ENCODE assay signal across 25 cellular contexts in the genomic region with DNA sequence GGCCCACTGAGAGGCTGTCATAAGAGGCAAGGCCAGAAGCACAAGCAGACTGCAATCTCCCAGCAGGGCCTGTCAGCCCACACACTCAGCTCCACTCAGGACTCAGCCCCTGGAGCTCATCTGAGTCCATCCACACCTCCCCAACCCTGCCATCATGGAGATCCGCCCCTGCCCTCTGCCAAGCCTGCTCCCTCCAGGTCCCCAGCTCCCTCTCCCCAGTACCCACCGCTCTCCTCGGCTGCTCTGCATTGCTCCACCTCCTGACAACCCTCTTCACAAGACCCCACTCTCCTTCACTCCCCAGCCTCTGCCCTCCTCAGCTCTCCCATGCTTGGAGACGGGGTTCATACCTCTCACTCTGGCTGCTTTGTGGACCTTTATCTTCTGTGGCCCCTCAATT. TPM values are rescaled to one million over a fixed set of nuclear protein-coding genes. Genes with fewer than 3 reads are reported as not detected.
DNase-seq lines count a peak whose midpoint lies in the region; ATAC-seq and TF ChIP-seq lines count a peak whose summit lies in the region.
"Had no signal": no experiment of that assay in that cellular context is flagged by ENCODE, and none has a peak within 500 bp of the region (broad histone marks: within the 10 kb centered on the region; RNA-seq: fewer than 3 reads in every experiment).

No MANE protein-coding gene starts in this region.

- no peak for ATAC-seq in natural killer cell treated with Interleukin-12 subunit alpha and Interleukin-12 subunit beta and Interleukin-15 and Interleukin-18, amount 100 ng/mL, for 72 hours
- no peak for ATAC-seq in natural killer cell

- H3K27ac Mint-ChIP-seq in natural killer cell treated with Interleukin-12 subunit alpha and Interleukin-12 subunit beta and Interleukin-15 and Interleukin-18, amount 100 ng/mL, for 72 hours: no peak overlapping the region
- no peak overlapping the region for H3K27ac Mint-ChIP-seq in natural killer cell
- H3K27ac Mint-ChIP-seq in activated T-helper 1 cell treated with anti-CD3 and anti-CD28 coated beads, Interleukin-12 subunit alpha, Interleukin-12 subunit beta, Interleukin-2, Interleukin-4 antibody, amounts not matched to agents 30 ng/mL and 10 ng/mL and 1 ng/mL, durations not matched to agents 14 hours and 24 hours and 36 hours: peak overlapping the region; percentile 42
- peak overlapping the region; percentile 13 for H3K27ac Mint-ChIP-seq in endothelial cell (ENCODE audit: unreplicated experiment)

- H3K36me3 Mint-ChIP-seq in natural killer cell treated with Interleukin-12 subunit alpha and Interleukin-12 subunit beta and Interleukin-15 and Interleukin-18, amount 100 ng/mL, for 72 hours: no peaks in the 10 kb centered on the region
- H3K36me3 Mint-ChIP-seq in natural killer cell (no peaks in the 10 kb centered on the region), endothelial cell (ENCODE audit: low read depth, unreplicated experiment) (peaks cover 4% of the 10 kb centered on the region)
- H3K36me3 Mint-ChIP-seq in activated T-helper 1 cell treated with anti-CD3 and anti-CD28 coated beads, Interleukin-12 subunit alpha, Interleukin-12 subunit beta, Interleukin-2, Interleukin-4 antibody, amounts not matched to agents 30 ng/mL and 10 ng/mL and 1 ng/mL, durations not matched to agents 14 hours and 24 hours and 36 hours (ENCODE audit: low read depth): peaks cover 10% of the 10 kb centered on the region
- H3K36me3 Mint-ChIP-seq: CD8-positive, alpha-beta memory T cell had no signal

- intact Hi-C loops in natural killer cell (cut with micrococcal nuclease): no loop called here
- intact Hi-C loops in activated T-helper 1 cell treated with anti-CD3 and anti-CD28 coated beads, Interleukin-12 subunit alpha, Interleukin-12 subunit beta, Interleukin-2, Interleukin-4 antibody, amounts not matched to agents 30 ng/mL and 10 ng/mL and 1 ng/mL, durations not matched to agents 14 hours and 24 hours and 36 hours (cut with micrococcal nuclease): no loop called here

- DNase-seq in natural killer cell treated with Interleukin-12 subunit alpha and Interleukin-12 subunit beta and Interleukin-15 and Interleukin-18, amount 100 ng/mL, for 72 hours (ENCODE audit: low spot score): peak; percentile 39
- DNase-seq in natural killer cell: no peak
- no peak for DNase-seq in activated T-helper 1 cell treated with anti-CD3 and anti-CD28 coated beads, Interleukin-12 subunit alpha, Interleukin-12 subunit beta, Interleukin-2, Interleukin-4 antibody, amounts not matched to agents 30 ng/mL and 10 ng/mL and 1 ng/mL, durations not matched to agents 14 hours and 24 hours and 36 hours (ENCODE audit: low spot score)
- no peak for DNase-seq in endothelial cell (ENCODE audit: low spot score)
- DNase-seq in NCI-H2227 treated with DMSO at 0.1 percent for 48 hours (lab: John Stamatoyannopoulos, UW): no peak
- no peak for DNase-seq in H4 (ENCODE audit: low spot score)
- no peak for DNase-seq in NCI-H2171 (lab: John Stamatoyannopoulos, UW)
- DNase-seq: CD8-positive, alpha-beta memory T cell; DMS 273 treated with DMSO at 0.1 percent for 48 hours; DMS79; EL; GDM1; GOT3; HCEC 1CT; Kasumi-1; NCI-H1105; NCI-H146; NCI-H1930; NCI-H2107; NCI-H446 treated with DMSO at 0.1 percent for 48 hours; NCI-H526; NCI-H82; NK-92 treated with Interleukin-12 subunit alpha and Interleukin-12 subunit beta, amount 100 ng/mL, for 24 hours; PC-9; SHP77 had no signal

- no peaks in the 10 kb centered on the region for H3K9me3 Mint-ChIP-seq in natural killer cell treated with Interleukin-12 subunit alpha and Interleukin-12 subunit beta and Interleukin-15 and Interleukin-18, amount 100 ng/mL, for 72 hours
- no peaks in the 10 kb centered on the region for H3K9me3 Mint-ChIP-seq in natural killer cell
- no peaks in the 10 kb centered on the region for H3K9me3 Mint-ChIP-seq in activated T-helper 1 cell treated with anti-CD3 and anti-CD28 coated beads, Interleukin-12 subunit alpha, Interleukin-12 subunit beta, Interleukin-2, Interleukin-4 antibody, amounts not matched to agents 30 ng/mL and 10 ng/mL and 1 ng/mL, durations not matched to agents 14 hours and 24 hours and 36 hours
- H3K9me3 Mint-ChIP-seq in endothelial cell (ENCODE audit: unreplicated experiment): no peaks in the 10 kb centered on the region
- H3K9me3 Mint-ChIP-seq: CD8-positive, alpha-beta memory T cell had no signal

- H3K4me3 Mint-ChIP-seq in natural killer cell treated with Interleukin-12 subunit alpha and Interleukin-12 subunit beta and Interleukin-15 and Interleukin-18, amount 100 ng/mL, for 72 hours: no peak overlapping the region
- no peak overlapping the region for H3K4me3 Mint-ChIP-seq in natural killer cell
- H3K4me3 Mint-ChIP-seq in activated T-helper 1 cell treated with anti-CD3 and anti-CD28 coated beads, Interleukin-12 subunit alpha, Interleukin-12 subunit beta, Interleukin-2, Interleukin-4 antibody, amounts not matched to agents 30 ng/mL and 10 ng/mL and 1 ng/mL, durations not matched to agents 14 hours and 24 hours and 36 hours: no peak overlapping the region
- no peak overlapping the region for H3K4me3 Mint-ChIP-seq in endothelial cell (ENCODE audit: unreplicated experiment)
- H3K4me3 Mint-ChIP-seq: CD8-positive, alpha-beta memory T cell had no signal

- TF ChIP-seq CTCF in natural killer cell (IDR thresholded peaks at IDR 0.05) (no peak), endothelial cell (IDR thresholded peaks at IDR 0.05; ENCODE audit: unreplicated experiment) (no peak)

- H3K4me1 Mint-ChIP-seq in natural killer cell treated with Interleukin-12 subunit alpha and Interleukin-12 subunit beta and Interleukin-15 and Interleukin-18, amount 100 ng/mL, for 72 hours (ENCODE audit: low read depth in 2 of 2): peaks cover 9 to 14% of the 10 kb centered on the region in 2 donors
- peaks cover 6 to 7% of the 10 kb centered on the region in 2 donors for H3K4me1 Mint-ChIP-seq in natural killer cell
- H3K4me1 Mint-ChIP-seq in activated T-helper 1 cell treated with anti-CD3 and anti-CD28 coated beads, Interleukin-12 subunit alpha, Interleukin-12 subunit beta, Interleukin-2, Interleukin-4 antibody, amounts not matched to agents 30 ng/mL and 10 ng/mL and 1 ng/mL, durations not matched to agents 14 hours and 24 hours and 36 hours (ENCODE audit: low read depth): peaks cover 14% of the 10 kb centered on the region
- H3K4me1 Mint-ChIP-seq in endothelial cell (ENCODE audit: unreplicated experiment): peaks cover 12% of the 10 kb centered on the region

- no peaks in the 10 kb centered on the region for H3K27me3 Mint-ChIP-seq in natural killer cell treated with Interleukin-12 subunit alpha and Interleukin-12 subunit beta and Interleukin-15 and Interleukin-18, amount 100 ng/mL, for 72 hours
- H3K27me3 Mint-ChIP-seq in natural killer cell (ENCODE audit: low read depth in 2 of 2) (no peaks in the 10 kb centered on the region), endothelial cell (ENCODE audit: unreplicated experiment) (peaks cover 12% of the 10 kb centered on the region)
- H3K27me3 Mint-ChIP-seq in activated T-helper 1 cell treated with anti-CD3 and anti-CD28 coated beads, Interleukin-12 subunit alpha, Interleukin-12 subunit beta, Interleukin-2, Interleukin-4 antibody, amounts not matched to agents 30 ng/mL and 10 ng/mL and 1 ng/mL, durations not matched to agents 14 hours and 24 hours and 36 hours (ENCODE audit: insufficient read depth): no peaks in the 10 kb centered on the region
- H3K27me3 Mint-ChIP-seq: CD8-positive, alpha-beta memory T cell had no signal

RNA-seq across cellular contexts. Expression of a gene that starts 11.1 kb away (rescaled TPM):
- 10 to 100 TPM; 14.9 to 35.3 TPM for total RNA-seq in natural killer cell treated with Interleukin-12 subunit alpha and Interleukin-12 subunit beta and Interleukin-15 and Interleukin-18, amount 100 ng/mL, for 72 hours
- total RNA-seq in natural killer cell (1 to 10 TPM; 1.3 to 2.6 (median 2.4) TPM), endothelial cell (ENCODE audit: unreplicated experiment) (7.5 TPM)
- 20.3 and 24.9 TPM in 2 replicates for total RNA-seq in activated T-helper 1 cell treated with anti-CD3 and anti-CD28 coated beads, Interleukin-12 subunit alpha, Interleukin-12 subunit beta, Interleukin-2, Interleukin-4 antibody, amounts not matched to agents 30 ng/mL and 10 ng/mL and 1 ng/mL, durations not matched to agents 14 hours and 24 hours and 36 hours
- total RNA-seq in H4 (2014; rRNA removed; shearing (Covaris generic)): 5.9 and 8.1 TPM in 2 replicates

RNA-seq across cellular contexts. Expression of a gene that starts 54.8 kb away (rescaled TPM):
- total RNA-seq in natural killer cell treated with Interleukin-12 subunit alpha and Interleukin-12 subunit beta and Interleukin-15 and Interleukin-18, amount 100 ng/mL, for 72 hours: 100 to 1,000 TPM in 1 of 2 donors, 10 to 100 TPM in 1; 93.6 to 121 TPM
- total RNA-seq in natural killer cell: 10 to 100 TPM; 17.0 to 34.5 (median 33.4) TPM
- total RNA-seq in activated T-helper 1 cell treated with anti-CD3 and anti-CD28 coated beads, Interleukin-12 subunit alpha, Interleukin-12 subunit beta, Interleukin-2, Interleukin-4 antibody, amounts not matched to agents 30 ng/mL and 10 ng/mL and 1 ng/mL, durations not matched to agents 14 hours and 24 hours and 36 hours: 105 and 110 TPM in 2 replicates
- 59.1 TPM for total RNA-seq in endothelial cell (ENCODE audit: unreplicated experiment)
- total RNA-seq in H4 (2014; rRNA removed; shearing (Covaris generic)): 28.5 and 37.4 TPM in 2 replicates

Comparison
In these comparisons a context has a peak if more than half of its experiments do, and no peak if none do; other contexts are left out.
1. H3K27ac Mint-ChIP-seq: peak in activated T-helper 1 cell treated with anti-CD3 and anti-CD28 coated beads, Interleukin-12 subunit alpha, Interleukin-12 subunit beta, Interleukin-2, Interleukin-4 antibody, amounts not matched to agents 30 ng/mL and 10 ng/mL and 1 ng/mL, durations not matched to agents 14 hours and 24 hours and 36 hours (single experiment) and endothelial cell (single experiment); none in natural killer cell treated with Interleukin-12 subunit alpha and Interleukin-12 subunit beta and Interleukin-15 and Interleukin-18, amount 100 ng/mL, for 72 hours (0 of 2) and natural killer cell (0 of 2).